22 cellular contexts compared by ENCODE assay signal in genomic region chr18:11037841-11038240, GRCh38.
"Had no signal": no experiment of that assay in that cellular context is flagged by ENCODE, and none has a peak within 500 bp of the region (broad histone marks: within the 10 kb centered on the region; RNA-seq: fewer than 3 reads in every experiment).

No MANE protein-coding gene starts in this region.

- H3K4me3 Mint-ChIP-seq: naive B cell, nephron progenitor cell, type B pancreatic cell had no signal

- H3K9me3 Mint-ChIP-seq: naive B cell, type B pancreatic cell had no signal

- H3K27ac Mint-ChIP-seq: naive B cell, nephron progenitor cell, progenitor cell of endocrine pancreas, type B pancreatic cell had no signal

- ATAC-seq: esophagus mucosa; left cardiac atrium; left ventricle myocardium superior; right cardiac atrium; stimulated activated naive CD8-positive, alpha-beta T cell treated with anti-CD3 and anti-CD28 coated beads, Interleukin-15, Interleukin-2, amounts not matched to agents 100 U/mL and 50 U/mL, for 24 hours had no signal

- H3K4me2 ChIP-seq: smooth muscle cell had no signal

- H3K9me3 ChIP-seq: neutrophil, suprapubic skin, thyroid gland had no signal

- H3K4me3 ChIP-seq: lung, smooth muscle cell, suprapubic skin, thyroid gland had no signal

- H3K36me3 Mint-ChIP-seq: naive B cell had no signal

- H3K4me1 Mint-ChIP-seq: naive B cell had no signal

- FAIRE-seq: endometrium, frontal cortex, kidney, urothelium cell line had no signal

- H3K36me3 ChIP-seq: neutrophil, suprapubic skin, thyroid gland had no signal

- DNase-seq: effector memory CD4-positive, alpha-beta T cell; kidney; left cardiac atrium; left ventricle myocardium superior; mesenchymal stem cell; midbrain; naive B cell; nephron progenitor cell; right cardiac atrium; stimulated activated CD4-positive, alpha-beta T cell treated with anti-CD3 and anti-CD28 coated beads, Interleukin-2, amount 100 ng/mL, for 48 hours; stimulated activated naive CD8-positive, alpha-beta T cell treated with anti-CD3 and anti-CD28 coated beads, Interleukin-15, Interleukin-2, amounts not matched to agents 100 U/mL and 50 U/mL, for 24 hours; thyroid gland had no signal

- H3K27me3 ChIP-seq: neutrophil, suprapubic skin, thyroid gland had no signal

- H3K27me3 Mint-ChIP-seq: type B pancreatic cell had no signal

- H3K27ac ChIP-seq: neutrophil, suprapubic skin, thyroid gland had no signal
